21 cellular contexts compared by ENCODE assay signal in genomic region chr2:95091885-95092555, GRCh38.
"Had no signal": no experiment of that assay in that cellular context is flagged by ENCODE, and none has a peak within 500 bp of the region (broad histone marks: within the 10 kb centered on the region; RNA-seq: fewer than 3 reads in every experiment).

No MANE protein-coding gene starts in this region.

- DNase-seq: effector memory CD8-positive, alpha-beta T cell; erythroblast; esophagus squamous epithelium; mucosa of descending colon; naive B cell; spleen; stimulated activated CD4-positive, alpha-beta T cell treated with anti-CD3 and anti-CD28 coated beads, Interleukin-4, amount 100 ng/mL, for 4 hours; stimulated activated naive CD8-positive, alpha-beta T cell treated with anti-CD3 and anti-CD28 coated beads, Interleukin-15, Interleukin-2, amounts not matched to agents 100 U/mL and 50 U/mL, for 24 hours; substantia nigra; upper lobe of left lung; uterus had no signal

- ATAC-seq: effector memory CD8-positive, alpha-beta T cell; mucosa of descending colon; sciatic nerve; stimulated activated memory B cell treated with anti-CD40 and anti-IgM and Interleukin-4, amounts not matched to agents 10 μg/mL and 1 μg/mL and 100 μg/mL, for 72 hours; stimulated activated naive CD8-positive, alpha-beta T cell treated with anti-CD3 and anti-CD28 coated beads, Interleukin-15, Interleukin-2, amounts not matched to agents 100 U/mL and 50 U/mL, for 24 hours had no signal

- FAIRE-seq: endometrium, frontal cortex, keratinocyte had no signal

- H3K36me3 ChIP-seq: uterus had no signal

- H3K27me3 ChIP-seq: esophagus squamous epithelium, spleen, tibial nerve, upper lobe of left lung, uterus had no signal

- H3K27ac ChIP-seq: coronary artery, esophagus squamous epithelium, parathyroid adenoma, spleen, thoracic aorta, tibial nerve, upper lobe of left lung, uterus had no signal

- H3K79me2 ChIP-seq: parathyroid adenoma had no signal

- H2AFZ ChIP-seq: parathyroid adenoma had no signal

- H3K4me3 ChIP-seq: coronary artery, esophagus squamous epithelium, lung, mucosa of descending colon, spleen, thoracic aorta, tibial nerve, upper lobe of left lung, uterus had no signal

- H3K4me1 ChIP-seq: esophagus squamous epithelium, parathyroid adenoma, spleen, tibial nerve, upper lobe of left lung, uterus had no signal

- H3K9ac ChIP-seq: parathyroid adenoma had no signal

- H3K9me3 ChIP-seq: esophagus squamous epithelium, mucosa of descending colon, thoracic aorta, upper lobe of left lung, uterus had no signal
